Comparison of ENCODE assay signal across 8 cellular contexts in genomic region chr16:57167951-57168350, GRCh38. TPM values are rescaled to one million over a fixed set of nuclear protein-coding genes. Genes with fewer than 3 reads are reported as not detected.
A peak's percentile ranks its signal among the peaks of the same experiment; 100 is the strongest.
DNase-seq lines count a peak whose midpoint lies in the region; ATAC-seq, FAIRE-seq and TF ChIP-seq lines count a peak whose summit lies in the region.

No MANE protein-coding gene starts in this region.

- CTCF ChIA-PET in Calu3 (lab: Charles Lee), result no interaction called here

- H3K36me3 Mint-ChIP-seq in Calu3 (ENCODE audit: insufficient read depth, unreplicated experiment) (peaks cover 50% of the 10 kb centered on the region), GM23338 (ENCODE audit: low read depth) (peaks cover 68% of the 10 kb centered on the region)

- H3K27ac ChIP-seq in GM23338 (ENCODE audit: low read depth) (no peak overlapping the region), Peyer's patch (no peak overlapping the region)

- no peak overlapping the region for H2AFZ ChIP-seq in GM23338

- peaks cover 12% of the 10 kb centered on the region for H3K4me1 Mint-ChIP-seq in Calu3 (ENCODE audit: low read depth, unreplicated experiment)
- H3K4me1 Mint-ChIP-seq in GM23338, result peaks cover 3% of the 10 kb centered on the region; the same call in 1 of the 3 replicates

- DNase-seq in Calu3, result no peak
- DNase-seq in GM23338 (ENCODE audit: low spot score), result peak; percentile 63
- DNase-seq in Peyer's patch, result no peak
- DNase-seq in myocyte (ENCODE audit: low read depth), result peak; percentile 56

- H3K4me3 ChIP-seq in GM23338 (no peak overlapping the region), Peyer's patch (no peak overlapping the region)

- no peak for TF ChIP-seq POLR2A in Peyer's patch (IDR thresholded peaks at IDR 0.05)

- peak; percentile 51 for FAIRE-seq in endometrium (lab: Jason Lieb, UNC)

- no peak overlapping the region for H3K27ac Mint-ChIP-seq in Calu3 (ENCODE audit: unreplicated experiment)
- H3K27ac Mint-ChIP-seq in GM23338, result no peak overlapping the region

- ATAC-seq in GM23338 (peak; percentile 43; the same call in 1 of the 3 replicates), HG02885 (IDR thresholded peaks at IDR 0.05; ENCODE audit: poor library complexity, unreplicated experiment) (no peak), HG02981 (IDR thresholded peaks at IDR 0.05; ENCODE audit: unreplicated experiment) (no peak), HG03521 (IDR thresholded peaks at IDR 0.05; ENCODE audit: unreplicated experiment) (no peak)

- no peaks in the 10 kb centered on the region for H3K9me2 ChIP-seq in GM23338 (ENCODE audit: insufficient read depth)

- intact Hi-C loops in Calu3 (cut with micrococcal nuclease; ENCODE audit: unreplicated experiment), result loop anchor here (1.0 to 5.0 kb wide), 2 partner anchors 84 to 301 kb away; partner anchors contain the start of gene SLC12A3

- no peaks in the 10 kb centered on the region for H3K9me3 ChIP-seq in Peyer's patch

- peaks cover 69% of the 10 kb centered on the region; the same call in 1 of the 2 replicates for H3K36me3 ChIP-seq in GM23338 (ENCODE audit: insufficient read depth)
- H3K36me3 ChIP-seq in Peyer's patch, result peaks cover 0 to 73% (median 0%) of the 10 kb centered on the region in 3 donors

- H3K27me3 ChIP-seq in GM23338 (ENCODE audit: insufficient read depth), result no peaks in the 10 kb centered on the region
- no peaks in the 10 kb centered on the region for H3K27me3 ChIP-seq in Peyer's patch

- H3K4me1 ChIP-seq in GM23338 (ENCODE audit: insufficient read depth), result no peaks in the 10 kb centered on the region
- no peaks in the 10 kb centered on the region for H3K4me1 ChIP-seq in Peyer's patch

- H3K9me3 Mint-ChIP-seq in Calu3 (ENCODE audit: low read depth, unreplicated experiment) (no peaks in the 10 kb centered on the region), GM23338 (no peaks in the 10 kb centered on the region)

- H3K27me3 Mint-ChIP-seq in Calu3 (ENCODE audit: unreplicated experiment), result no peaks in the 10 kb centered on the region
- H3K27me3 Mint-ChIP-seq in GM23338 (ENCODE audit: insufficient read depth, low read depth, poor library complexity), result no peaks in the 10 kb centered on the region

- peak; percentile 22 for TF ChIP-seq CTCF in Calu3 (IDR thresholded peaks at IDR 0.05; ENCODE audit: unreplicated experiment)
- peak; percentile 74 to 80 for TF ChIP-seq CTCF in GM23338 (conservative IDR thresholded peaks at IDR 0.05; ENCODE audit: low read depth in 2 of 2)
- peak in 5 of 6 experiments; percentile 17 to 84 (median 76) for TF ChIP-seq CTCF in Peyer's patch (IDR thresholded peaks at IDR 0.05)

- H3K79me2 ChIP-seq in GM23338 (replicated peaks; ENCODE audit: insufficient read depth), result no peaks in the 10 kb centered on the region

- H3K4me3 Mint-ChIP-seq in Calu3 (ENCODE audit: low read depth, unreplicated experiment), result no peak overlapping the region
- H3K4me3 Mint-ChIP-seq in GM23338, result no peak overlapping the region

- no TSS peak for BruUV-seq in Calu3 (replicated peaks; lab: Mats Ljungman, UMichigan)

- H3F3A ChIP-seq in GM23338 (replicated peaks; ENCODE audit: low read depth), result no peaks in the 10 kb centered on the region

- H3K4me2 ChIP-seq in GM23338, result no peak overlapping the region

- H4K20me1 ChIP-seq in GM23338 (replicated peaks; ENCODE audit: insufficient read depth), result no peaks in the 10 kb centered on the region

TF ChIP-seq in GM23338, 12 proteins besides CTCF, POLR2A, EP300 and RAD21 (continues in another document):
- TF ChIP-seq STAT1 (IDR thresholded peaks at IDR 0.05; ENCODE audit: unreplicated experiment) (no peak), ZNF462 (CRISPR knock-in tag; IDR thresholded peaks at IDR 0.05) (no peak), ZNF114 (CRISPR knock-in tag; IDR thresholded peaks at IDR 0.05) (no peak), NANOG (IDR thresholded peaks at IDR 0.05; ENCODE audit: borderline replicate concordance) (no peak), ETS1 (IDR thresholded peaks at IDR 0.05) (no peak), CREB1 (CRISPR knock-in tag; IDR thresholded peaks at IDR 0.05; ENCODE audit: low read depth) (no peak), JUNB (IDR thresholded peaks at IDR 0.05; ENCODE audit: unreplicated experiment) (no peak)

RNA-seq across cellular contexts. Expression of gene PSME3IP1, which starts 17.9 kb away (rescaled TPM):
- total RNA-seq in Calu3 (2022) (171 and 177 TPM in 2 replicates), Peyer's patch (100 to 1,000 TPM in 2 of 4 donors, 10 to 100 TPM in 2; 55.7 to 308 (median 109) TPM), myocyte (76.0 and 78.4 TPM in 2 replicates)
- total RNA-seq in GM23338 (2014; rRNA removed; shearing (Covaris generic)), result 78.0 and 111 TPM in 2 replicates
- polyA plus RNA-seq in GM23338 (2016; fragmentation: Nextera tagmentation; extraction: Ambion mirVana), result 93.2 and 105 TPM in 2 replicates
- polyA plus RNA-seq in myocyte (2012), result 58.4 TPM

RNA-seq across cellular contexts. Expression of gene RSPRY1, which starts 18.2 kb away (rescaled TPM):
- total RNA-seq in Calu3 (2022) (43.6 and 47.4 TPM in 2 replicates), Peyer's patch (10 to 100 TPM; 49.0 to 84.7 (median 65.1) TPM), myocyte (39.6 and 42.1 TPM in 2 replicates)
- 35.9 and 39.7 TPM in 2 replicates for total RNA-seq in GM23338 (2014; rRNA removed; shearing (Covaris generic))
- 20.4 and 25.8 TPM in 2 replicates for polyA plus RNA-seq in GM23338 (2016; fragmentation: Nextera tagmentation; extraction: Ambion mirVana)
- polyA plus RNA-seq in myocyte (2012), result 21.3 TPM

Comparison
In these comparisons a context has a peak if more than half of its experiments do, and no peak if none do; other contexts are left out.
1. DNase-seq: peak in GM23338 (single experiment) and myocyte (single experiment); none in Calu3 (single experiment) and Peyer's patch (0 of 3).
2. CTCF ChIP-seq: peak in every context shown above with its lines; median percentile 77 in GM23338; 76 in Peyer's patch; 22 in Calu3.